17 cellular contexts compared by ENCODE assay signal in genomic region chr6:169121013-169121412, GRCh38.
DNase-seq lines count a peak whose midpoint lies in the region; ATAC-seq, FAIRE-seq and TF ChIP-seq lines count a peak whose summit lies in the region.
"Had no signal": no experiment of that assay in that cellular context is flagged by ENCODE, and none has a peak within 500 bp of the region (broad histone marks: within the 10 kb centered on the region; RNA-seq: fewer than 3 reads in every experiment).

No MANE protein-coding gene starts in this region.

- no peak for TF ChIP-seq EP300 in SK-N-SH (IDR thresholded peaks at IDR 0.05; ENCODE audit: borderline replicate concordance in 1 of 2, low read depth in 1 of 2, low read length in 1 of 2)

- WGBS in SK-N-SH (ENCODE audit: low lambda C conversion rate): 41% methylated on average over 3 of the region's 3 CpGs

- no peaks in the 10 kb centered on the region for H3K36me3 Mint-ChIP-seq in chondrocyte (ENCODE audit: low read depth)
- H3K36me3 Mint-ChIP-seq: IgD-negative memory B cell had no signal

- H4K20me1 ChIP-seq in SK-N-SH (ENCODE audit: insufficient read depth) (no peaks in the 10 kb centered on the region), keratinocyte (ENCODE audit: control insufficient read depth, extremely low read depth, insufficient read depth, low read length) (no peaks in the 10 kb centered on the region)

- no peak overlapping the region for H3K4me3 Mint-ChIP-seq in chondrocyte (ENCODE audit: unreplicated experiment)
- H3K4me3 Mint-ChIP-seq: IgD-negative memory B cell had no signal

- H3K36me3 ChIP-seq in SK-N-SH (replicated peaks in 1 of 2; ENCODE audit: control insufficient read depth in 1 of 2, insufficient read depth in 2 of 2, low read length in 1 of 2) (no peaks in the 10 kb centered on the region), keratinocyte (ENCODE audit: control insufficient read depth in 2 of 2, extremely low read depth in 1 of 2, insufficient read depth in 2 of 2, low read length in 2 of 2) (no peaks in the 10 kb centered on the region)

- no peak overlapping the region for H2AFZ ChIP-seq in SK-N-SH (ENCODE audit: low read depth)
- no peak overlapping the region for H2AFZ ChIP-seq in keratinocyte (ENCODE audit: control insufficient read depth, low read length)
- H2AFZ ChIP-seq: PC-9 had no signal

- no peaks in the 10 kb centered on the region for H3K27me3 Mint-ChIP-seq in chondrocyte (ENCODE audit: low read depth)
- H3K27me3 Mint-ChIP-seq: IgD-negative memory B cell had no signal

- no peak for TF ChIP-seq RAD21 in SK-N-SH (IDR thresholded peaks at IDR 0.05; ENCODE audit: low read length)

- H3K4me3 ChIP-seq in SK-N-SH (ENCODE audit: low read depth in 2 of 2, low read length in 1 of 2): no peak overlapping the region
- no peak overlapping the region for H3K4me3 ChIP-seq in NB4 (ENCODE audit: low read depth, low read length)
- H3K4me3 ChIP-seq in keratinocyte (ENCODE audit: control insufficient read depth in 2 of 3, extremely low read depth in 1 of 3, insufficient read depth in 2 of 3, low read depth in 1 of 3, low read length in 3 of 3): no peak overlapping the region
- H3K4me3 ChIP-seq: GM12878, PC-9 had no signal

- no peak for DNase-seq in SK-N-SH
- DNase-seq in NB4 (ENCODE audit: low read depth): no peak
- DNase-seq in chondrocyte (ENCODE audit: low spot score): no peak
- no peak for DNase-seq in keratinocyte (ENCODE audit: low read depth, low spot score)
- DNase-seq in activated CD4-positive, alpha-beta T cell treated with anti-CD3 and anti-CD28 coated beads for 4 hours: no peak
- DNase-seq: 8988T, C1 segment of cervical spinal cord, COR-L47, DMS153, NCI-H1092, NCI-H1694, PC-9 had no signal

- H3K9me3 Mint-ChIP-seq in chondrocyte (ENCODE audit: low read depth): no peaks in the 10 kb centered on the region

- no peak for FAIRE-seq in keratinocyte (lab: Jason Lieb, UNC)
- FAIRE-seq: GM12878 had no signal

- H3K4me2 ChIP-seq in SK-N-SH: no peak overlapping the region
- no peak overlapping the region for H3K4me2 ChIP-seq in keratinocyte (ENCODE audit: control insufficient read depth, extremely low read depth, insufficient read depth, low read depth, low read length)
- H3K4me2 ChIP-seq: PC-9 had no signal

- no peaks in the 10 kb centered on the region for H3K9me2 ChIP-seq in SK-N-SH

- H3K27ac ChIP-seq in SK-N-SH (ENCODE audit: low read depth in 2 of 2, low read length in 1 of 2) (no peak overlapping the region), keratinocyte (ENCODE audit: control insufficient read depth, insufficient read depth, low read length) (no peak overlapping the region)
- H3K27ac ChIP-seq: PC-9 had no signal

- H3K79me2 ChIP-seq in SK-N-SH (ENCODE audit: insufficient read depth): no peaks in the 10 kb centered on the region
- no peaks in the 10 kb centered on the region for H3K79me2 ChIP-seq in keratinocyte (ENCODE audit: control insufficient read depth, insufficient read depth, low read length)

- TF ChIP-seq CTCF in SK-N-SH (IDR thresholded peaks at IDR 0.05) (peak; percentile 21; the same call in 1 of the 2 replicates), NB4 (IDR thresholded peaks at IDR 0.05; ENCODE audit: low read depth, low read length) (peak; percentile 21), chondrocyte (IDR thresholded peaks at IDR 0.05) (peak; percentile 38), keratinocyte (optimal IDR thresholded peaks at IDR 0.05 in 1 of 3, IDR thresholded peaks at IDR 0.05 in 1 of 3, conservative IDR thresholded peaks at IDR 0.05 in 1 of 3; ENCODE audit: extremely low read depth in 1 of 3, insufficient read depth in 2 of 3, low read length in 3 of 3) (peak in 2 of 3 experiments; percentile 17 to 23)

- no peaks in the 10 kb centered on the region for H3K9me1 ChIP-seq in keratinocyte (ENCODE audit: control insufficient read depth, extremely low read depth, insufficient read depth, low read length)

- no peaks in the 10 kb centered on the region for H3F3A ChIP-seq in SK-N-SH (replicated peaks; ENCODE audit: insufficient read depth)

- H3K27me3 ChIP-seq in SK-N-SH (ENCODE audit: insufficient read depth) (no peaks in the 10 kb centered on the region), keratinocyte (ENCODE audit: control insufficient read depth, extremely low read depth, insufficient read depth, low read length) (no peaks in the 10 kb centered on the region)

- ATAC-seq in SK-N-SH treated with all-trans-retinoic acid at 6 μM for 48 hours (no peak), GM21390 (IDR thresholded peaks at IDR 0.05; ENCODE audit: unreplicated experiment) (no peak), HG03460 (IDR thresholded peaks at IDR 0.05; ENCODE audit: unreplicated experiment) (no peak)
- ATAC-seq: GM12878 had no signal

- H3K4me1 ChIP-seq in SK-N-SH (ENCODE audit: control insufficient read depth in 1 of 2, insufficient read depth in 2 of 2, low read depth in 1 of 2, low read length in 1 of 2): no peaks in the 10 kb centered on the region
- no peaks in the 10 kb centered on the region for H3K4me1 ChIP-seq in keratinocyte (ENCODE audit: control insufficient read depth, extremely low read depth, insufficient read depth, low read length)

- H3K4me1 Mint-ChIP-seq in chondrocyte (ENCODE audit: low read depth): peaks cover 3% of the 10 kb centered on the region
- H3K4me1 Mint-ChIP-seq: IgD-negative memory B cell had no signal

- POLR2A ChIA-PET in SK-N-SH (lab: Yijun Ruan, JAX): no interaction called here

- H3K9me3 ChIP-seq in SK-N-SH: no peaks in the 10 kb centered on the region
- H3K9me3 ChIP-seq in keratinocyte (ENCODE audit: control insufficient read depth, low read depth, low read length): no peaks in the 10 kb centered on the region

- CTCF ChIA-PET in SK-N-SH (lab: Yijun Ruan, JAX): interaction anchor here (0.9 kb wide), 1 partner anchor 52 kb away, joined by 3 read pairs; no protein-coding TSS in a partner anchor

- no peak overlapping the region for H3K27ac Mint-ChIP-seq in chondrocyte (ENCODE audit: unreplicated experiment)
- H3K27ac Mint-ChIP-seq: IgD-negative memory B cell had no signal

- H3K9ac ChIP-seq in SK-N-SH (no peak overlapping the region), keratinocyte (ENCODE audit: control insufficient read depth, extremely low read depth, insufficient read depth, low read length) (no peak overlapping the region)

- no peak for TF ChIP-seq POLR2A in NB4 (IDR thresholded peaks at IDR 0.05; ENCODE audit: extremely low read depth, insufficient read length)

- dilution Hi-C loops in keratinocyte (cut with MboI; ENCODE audit: extremely low pct_ligation_motif_present, low sequenced_read_pairs): no loop called here

TF ChIP-seq in SK-N-SH, 30 proteins besides CTCF, POLR2A, EP300 and RAD21 (continues in another document):
- TF ChIP-seq IRF3 (IDR thresholded peaks at IDR 0.05; ENCODE audit: low read depth, low read length) (no peak), RCOR1 (IDR thresholded peaks at IDR 0.05; ENCODE audit: low read length) (no peak), EZH2phosphoT487 (IDR thresholded peaks at IDR 0.05; ENCODE audit: borderline replicate concordance, low read depth) (no peak), CHD2 (IDR thresholded peaks at IDR 0.05; ENCODE audit: low read length, partially characterized antibody) (no peak), TCF12 (IDR thresholded peaks at IDR 0.05) (no peak)
- TF ChIP-seq, protein P1, sequence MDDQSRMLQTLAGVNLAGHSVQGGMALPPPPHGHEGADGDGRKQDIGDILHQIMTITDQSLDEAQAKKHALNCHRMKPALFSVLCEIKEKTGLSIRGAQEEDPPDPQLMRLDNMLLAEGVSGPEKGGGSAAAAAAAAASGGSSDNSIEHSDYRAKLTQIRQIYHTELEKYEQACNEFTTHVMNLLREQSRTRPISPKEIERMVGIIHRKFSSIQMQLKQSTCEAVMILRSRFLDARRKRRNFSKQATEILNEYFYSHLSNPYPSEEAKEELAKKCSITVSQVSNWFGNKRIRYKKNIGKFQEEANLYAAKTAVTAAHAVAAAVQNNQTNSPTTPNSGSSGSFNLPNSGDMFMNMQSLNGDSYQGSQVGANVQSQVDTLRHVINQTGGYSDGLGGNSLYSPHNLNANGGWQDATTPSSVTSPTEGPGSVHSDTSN (IDR thresholded peaks at IDR 0.05): no peak

TF ChIP-seq in SK-N-SH treated with all-trans-retinoic acid at 6 μM for 48 hours, 23 proteins besides CTCF, POLR2A, EP300 and RAD21 (continues in another document):
- TF ChIP-seq ZNF565 (CRISPR knock-in tag; conservative IDR thresholded peaks at IDR 0.05; ENCODE audit: low read depth) (no peak), BACH2 (CRISPR knock-in tag; IDR thresholded peaks at IDR 0.05; ENCODE audit: borderline replicate concordance) (no peak), CSDC2 (CRISPR knock-in tag; IDR thresholded peaks at IDR 0.05) (no peak), ESRRG (CRISPR knock-in tag; IDR thresholded peaks at IDR 0.05) (no peak), PPARA (CRISPR knock-in tag; IDR thresholded peaks at IDR 0.05; ENCODE audit: borderline replicate concordance) (no peak)
- TF ChIP-seq, protein P2, sequence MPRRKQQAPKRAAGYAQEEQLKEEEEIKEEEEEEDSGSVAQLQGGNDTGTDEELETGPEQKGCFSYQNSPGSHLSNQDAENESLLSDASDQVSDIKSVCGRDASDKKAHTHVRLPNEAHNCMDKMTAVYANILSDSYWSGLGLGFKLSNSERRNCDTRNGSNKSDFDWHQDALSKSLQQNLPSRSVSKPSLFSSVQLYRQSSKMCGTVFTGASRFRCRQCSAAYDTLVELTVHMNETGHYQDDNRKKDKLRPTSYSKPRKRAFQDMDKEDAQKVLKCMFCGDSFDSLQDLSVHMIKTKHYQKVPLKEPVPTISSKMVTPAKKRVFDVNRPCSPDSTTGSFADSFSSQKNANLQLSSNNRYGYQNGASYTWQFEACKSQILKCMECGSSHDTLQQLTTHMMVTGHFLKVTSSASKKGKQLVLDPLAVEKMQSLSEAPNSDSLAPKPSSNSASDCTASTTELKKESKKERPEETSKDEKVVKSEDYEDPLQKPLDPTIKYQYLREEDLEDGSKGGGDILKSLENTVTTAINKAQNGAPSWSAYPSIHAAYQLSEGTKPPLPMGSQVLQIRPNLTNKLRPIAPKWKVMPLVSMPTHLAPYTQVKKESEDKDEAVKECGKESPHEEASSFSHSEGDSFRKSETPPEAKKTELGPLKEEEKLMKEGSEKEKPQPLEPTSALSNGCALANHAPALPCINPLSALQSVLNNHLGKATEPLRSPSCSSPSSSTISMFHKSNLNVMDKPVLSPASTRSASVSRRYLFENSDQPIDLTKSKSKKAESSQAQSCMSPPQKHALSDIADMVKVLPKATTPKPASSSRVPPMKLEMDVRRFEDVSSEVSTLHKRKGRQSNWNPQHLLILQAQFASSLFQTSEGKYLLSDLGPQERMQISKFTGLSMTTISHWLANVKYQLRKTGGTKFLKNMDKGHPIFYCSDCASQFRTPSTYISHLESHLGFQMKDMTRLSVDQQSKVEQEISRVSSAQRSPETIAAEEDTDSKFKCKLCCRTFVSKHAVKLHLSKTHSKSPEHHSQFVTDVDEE (CRISPR knock-in tag; IDR thresholded peaks at IDR 0.05): no peak
